In genomic region chr17:6666077-6666521, GRCh38 we compare ENCODE assay signal across 1 cellular context.
TF ChIP-seq lines count a peak whose summit lies in the region.

No MANE protein-coding gene starts in this region.

TF ChIP-seq in HEK293, 187 proteins besides CTCF, POLR2A, EP300 and RAD21 (continued from another document):
- TF ChIP-seq REST (tag by site-specific recombination; IDR thresholded peaks at IDR 0.05), result no peak
TF ChIP-seq in HEK293: peak in this region for 4.
